ENCODE assay signal across 8 cellular contexts in the genomic region with DNA sequence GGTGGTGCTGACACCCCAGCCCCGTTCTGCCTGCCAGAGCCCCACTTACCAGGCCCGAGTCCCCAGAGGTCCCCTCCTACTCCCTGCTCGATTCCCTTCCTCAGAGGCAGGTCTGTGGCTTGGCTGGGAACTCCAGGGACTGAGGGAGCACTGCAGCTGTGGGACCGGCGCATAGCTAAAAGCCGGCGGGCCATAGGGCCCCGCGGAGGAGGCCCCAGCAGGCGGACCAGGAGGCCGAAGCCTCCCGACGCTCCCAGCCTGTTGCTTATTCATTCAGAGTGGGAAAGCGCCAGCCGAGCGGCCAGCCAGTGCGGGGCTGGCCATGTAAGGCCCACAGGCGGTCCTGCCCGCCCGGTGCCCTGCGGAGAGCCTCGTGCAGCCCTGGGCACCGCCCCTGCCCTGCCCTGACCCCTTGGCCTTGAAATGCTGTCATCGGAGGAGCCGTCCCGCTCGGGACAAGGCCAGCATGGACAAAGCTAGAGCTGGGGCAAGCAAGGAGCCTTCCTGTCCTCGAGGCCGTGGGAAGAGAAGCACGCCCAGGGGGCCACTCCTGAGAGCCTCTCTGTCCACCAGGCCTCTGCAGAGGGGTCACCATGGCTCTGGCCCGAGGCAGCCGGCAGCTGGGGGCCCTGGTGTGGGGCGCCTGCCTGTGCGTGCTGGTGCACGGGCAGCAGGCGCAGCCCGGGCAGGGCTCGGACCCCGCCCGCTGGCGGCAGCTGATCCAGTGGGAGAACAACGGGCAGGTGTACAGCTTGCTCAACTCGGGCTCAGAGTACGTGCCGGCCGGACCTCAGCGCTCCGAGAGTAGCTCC. TPM values are rescaled to one million over a fixed set of nuclear protein-coding genes. Genes with fewer than 3 reads are reported as not detected.
DNase-seq lines count a peak whose midpoint lies in the region; ATAC-seq and TF ChIP-seq lines count a peak whose summit lies in the region.

A gene with protein sequence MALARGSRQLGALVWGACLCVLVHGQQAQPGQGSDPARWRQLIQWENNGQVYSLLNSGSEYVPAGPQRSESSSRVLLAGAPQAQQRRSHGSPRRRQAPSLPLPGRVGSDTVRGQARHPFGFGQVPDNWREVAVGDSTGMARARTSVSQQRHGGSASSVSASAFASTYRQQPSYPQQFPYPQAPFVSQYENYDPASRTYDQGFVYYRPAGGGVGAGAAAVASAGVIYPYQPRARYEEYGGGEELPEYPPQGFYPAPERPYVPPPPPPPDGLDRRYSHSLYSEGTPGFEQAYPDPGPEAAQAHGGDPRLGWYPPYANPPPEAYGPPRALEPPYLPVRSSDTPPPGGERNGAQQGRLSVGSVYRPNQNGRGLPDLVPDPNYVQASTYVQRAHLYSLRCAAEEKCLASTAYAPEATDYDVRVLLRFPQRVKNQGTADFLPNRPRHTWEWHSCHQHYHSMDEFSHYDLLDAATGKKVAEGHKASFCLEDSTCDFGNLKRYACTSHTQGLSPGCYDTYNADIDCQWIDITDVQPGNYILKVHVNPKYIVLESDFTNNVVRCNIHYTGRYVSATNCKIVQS (plus strand): TSS at position 272 of the 812 bp plus-strand sequence. CDS start 322 bp downstream, at position 594.

- intact Hi-C loops in adrenal gland (cut with DNase I) (no loop called here), heart right ventricle (cut with DNase I) (loop anchor here in 2 of 10 donors (10.0 kb wide), 2 partner anchors 122 to 362 kb away; no protein-coding TSS in a partner anchor)

- 33 to 53% (median 47%) methylated on average over 5 to 48 of the region's 48 CpGs for WGBS in adrenal gland, 4 donors
- WGBS in heart right ventricle, 2 donors = 5 to 12% methylated on average over 43 to 48 of the region's 48 CpGs

- H3K9me3 ChIP-seq in MM.1S (replicated peaks; ENCODE audit: insufficient read depth, low read length) = no peaks in the 10 kb centered on the region
- H3K9me3 ChIP-seq in adrenal gland (replicated peaks in 1 of 3) = no peaks in the 10 kb centered on the region
- H3K9me3 ChIP-seq in heart right ventricle = no peaks in the 10 kb centered on the region

- no peaks in the 10 kb centered on the region for H3K36me3 ChIP-seq in MM.1S (replicated peaks; ENCODE audit: insufficient read depth, low read length)
- no peaks in the 10 kb centered on the region for H3K36me3 ChIP-seq in adrenal gland (replicated peaks in 1 of 2)
- H3K36me3 ChIP-seq in heart right ventricle = no peaks in the 10 kb centered on the region

- H3K27ac Mint-ChIP-seq in osteocyte (ENCODE audit: unreplicated experiment) = peak within 1 kb of the TSS; percentile 96

- peak within 1 kb of the TSS; percentile 78 for H3K4me3 Mint-ChIP-seq in osteocyte (ENCODE audit: unreplicated experiment)

- no peaks in the 10 kb centered on the region for H4K20me1 ChIP-seq in MM.1S (ENCODE audit: insufficient read depth, low read length)

- H3K27me3 ChIP-seq in MM.1S (replicated peaks; ENCODE audit: insufficient read depth, low read length) (peaks cover 34% of the 10 kb centered on the region), adrenal gland (peaks cover 5% of the 10 kb centered on the region), heart right ventricle (peaks cover 0 to 33% (median 3%) of the 10 kb centered on the region in 7 donors)

- H3K27me3 Mint-ChIP-seq in osteocyte (ENCODE audit: unreplicated experiment) = no peaks in the 10 kb centered on the region

- H3K4me1 ChIP-seq in MM.1S (ENCODE audit: low read length) (no peaks in the 10 kb centered on the region), adrenal gland (replicated peaks in 1 of 2) (peaks cover 9 to 46% of the 10 kb centered on the region in 2 donors), heart right ventricle (peaks cover 38 to 99% (median 79%) of the 10 kb centered on the region in 9 donors)

- TF ChIP-seq CTCF in MM.1S (IDR thresholded peaks at IDR 0.05; ENCODE audit: low read length) (no peak), adrenal gland (IDR thresholded peaks at IDR 0.05) (no peak), heart right ventricle (IDR thresholded peaks at IDR 0.05) (peak in 1 of 9 donors; percentile 3), osteocyte (IDR thresholded peaks at IDR 0.05) (no peak)

- H3K27ac ChIP-seq in MM.1S (ENCODE audit: low read length) (no peak within 1 kb of the TSS), adrenal gland (peak within 1 kb of the TSS in 4 of 5 donors; percentile 18 to 85 (median 56)), heart right ventricle (peak within 1 kb of the TSS; percentile 80 to 95 (median 92))

- H2AFZ ChIP-seq in MM.1S (ENCODE audit: low read length) = no peak within 1 kb of the TSS

- peaks cover 1% of the 10 kb centered on the region for H3K36me3 Mint-ChIP-seq in osteocyte (ENCODE audit: unreplicated experiment)

- DNase-seq in DMS 273 treated with DMSO at 0.1 percent for 48 hours (lab: John Stamatoyannopoulos, UW) (peak; percentile 30), MM.1S (no peak), adrenal gland (peak in 4 of 7 donors; percentile 14 to 70 (median 46)), heart right ventricle (peak; percentile 70 to 77), osteocyte (ENCODE audit: extremely low spot score, unreplicated experiment) (peak; percentile 91), GM19238 (ENCODE audit: insufficient read length, low spot score) (no peak)

- H3K79me2 ChIP-seq in MM.1S (ENCODE audit: low read length) = no peaks in the 10 kb centered on the region

- H3K4me2 ChIP-seq in MM.1S (ENCODE audit: low read depth, low read length) = peak within 1 kb of the TSS; percentile 62; the same call in 1 of the 2 replicates

- peak; percentile 20 to 40 for TF ChIP-seq POLR2A in adrenal gland (IDR thresholded peaks at IDR 0.05)

- peak; percentile 53 to 67 (median 66) for ATAC-seq in heart right ventricle
- ATAC-seq in HG03442 (IDR thresholded peaks at IDR 0.05; ENCODE audit: unreplicated experiment) = no peak
- no peak for ATAC-seq in HG03045 (IDR thresholded peaks at IDR 0.05; ENCODE audit: unreplicated experiment)

- H3K9me2 ChIP-seq in MM.1S (replicated peaks; ENCODE audit: insufficient read depth, low read length) = no peaks in the 10 kb centered on the region

- H3K4me1 Mint-ChIP-seq in osteocyte (ENCODE audit: unreplicated experiment) = peaks cover 81% of the 10 kb centered on the region

- no peaks in the 10 kb centered on the region for H3K9me3 Mint-ChIP-seq in osteocyte (ENCODE audit: unreplicated experiment)

- no peak within 1 kb of the TSS for H3K9ac ChIP-seq in MM.1S (ENCODE audit: low read length)

- H3F3A ChIP-seq in MM.1S (ENCODE audit: insufficient read depth, low read length) = no peaks in the 10 kb centered on the region

- no peak within 1 kb of the TSS for H3K4me3 ChIP-seq in MM.1S (ENCODE audit: low read length)
- peak within 1 kb of the TSS in 2 of 4 donors; percentile 27 to 76 for H3K4me3 ChIP-seq in adrenal gland
- peak within 1 kb of the TSS; percentile 51 to 77 (median 66) for H3K4me3 ChIP-seq in heart right ventricle

RNA-seq across cellular contexts. Expression of the gene that starts here (rescaled TPM):
- total RNA-seq in adrenal gland (10 to 100 TPM in 4 of 8 donors, 1 to 10 TPM in 4; 6.8 to 31.7 (median 10.9) TPM), heart right ventricle (10 to 100 TPM; 11.2 to 60.2 (median 26.3) TPM), osteocyte (398 and 417 TPM in 2 replicates)
- polyA plus RNA-seq in adrenal gland (10 to 100 TPM in 2 of 3 donors, 1 to 10 TPM in 1; 8.0 to 58.0 (median 22.5) TPM), heart right ventricle (10 to 100 TPM; 41.4 to 66.6 TPM)

Comparison
In these comparisons a context has a peak if more than half of its experiments do, and no peak if none do; other contexts are left out.
1. DNase-seq: peak in DMS 273 treated with DMSO at 0.1 percent for 48 hours (single experiment), adrenal gland (4 of 7), heart right ventricle (2 of 2) and osteocyte (single experiment); none in MM.1S (single experiment) and GM19238 (single experiment).
2. ATAC-seq: peak in heart right ventricle (8 of 8); none in HG03442 (single experiment) and HG03045 (single experiment).